Comparison of ENCODE assay signal across 8 cellular contexts in the genomic region with DNA sequence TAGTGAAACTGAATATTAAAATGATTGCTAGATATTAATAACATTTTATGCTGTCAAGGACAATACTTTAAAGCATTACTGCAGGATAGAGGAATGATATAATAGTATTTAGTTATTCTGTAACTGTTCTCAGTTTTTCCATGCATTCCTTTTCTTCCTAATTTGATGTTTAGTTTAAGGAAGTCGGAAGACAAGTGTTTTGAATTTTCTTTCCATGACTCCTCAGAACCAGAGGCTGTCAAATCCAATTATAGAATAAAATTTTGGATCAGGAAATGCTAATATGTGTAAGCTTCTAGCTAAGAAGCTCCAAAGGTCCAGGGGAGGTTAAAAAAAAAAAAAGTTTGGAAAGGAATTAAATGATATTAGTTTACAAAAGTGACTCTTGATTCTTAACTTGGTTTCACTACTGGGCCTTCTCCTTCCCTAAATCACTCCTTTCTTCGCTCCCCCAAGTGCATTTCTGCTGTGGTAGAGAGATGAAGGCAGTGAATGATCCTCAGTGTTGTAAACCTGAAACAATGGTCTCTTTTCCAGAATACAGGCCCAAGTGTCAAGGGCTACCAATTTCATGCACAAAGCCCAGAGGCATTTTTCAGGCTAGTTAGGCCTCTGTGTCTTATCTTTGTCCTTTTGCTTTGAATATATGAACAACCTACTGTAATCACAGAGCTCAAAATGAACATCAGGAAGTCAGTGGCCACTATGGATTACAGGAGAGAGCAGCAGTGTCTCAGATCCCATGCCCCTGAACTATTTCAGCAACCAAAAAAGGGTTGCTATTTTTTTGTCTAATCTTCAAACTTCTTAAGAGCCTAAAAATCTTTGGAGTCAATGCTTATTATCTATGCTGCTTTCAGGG. TPM values are rescaled to one million over a fixed set of nuclear protein-coding genes. Genes with fewer than 3 reads are reported as not detected.
DNase-seq lines count a peak whose midpoint lies in the region; ATAC-seq and TF ChIP-seq lines count a peak whose summit lies in the region.

No MANE protein-coding gene starts in this region.

- H4K12ac ChIP-seq in trophoblast cell (ENCODE audit: low read depth, low read length) = no peak overlapping the region

- peak; percentile 96 for DNase-seq in COLO829 (ENCODE audit: low spot score)
- peak in 1 of 2 experiments; percentile 30 for DNase-seq in SJSA1 (ENCODE audit: low read depth in 1 of 2, low spot score in 2 of 2)
- no peak for DNase-seq in trophoblast cell
- no peak for DNase-seq in omental fat pad (ENCODE audit: low spot score)
- no peak for DNase-seq in DMS153 treated with DMSO at 0.1 percent for 48 hours (lab: John Stamatoyannopoulos, UW; ENCODE audit: unreplicated experiment)

- H2AFZ ChIP-seq in trophoblast cell (ENCODE audit: insufficient read depth, low read length, poor library complexity) = no peak overlapping the region

- no peak overlapping the region for H3K18ac ChIP-seq in trophoblast cell (ENCODE audit: low read length)

- no peak overlapping the region for H4K91ac ChIP-seq in trophoblast cell (ENCODE audit: low read depth, low read length)

- WGBS in esophagus, 2 donors = 57 to 73% methylated on average over 2 of the region's 2 CpGs
- WGBS in trophoblast cell (ENCODE audit: extremely low coverage, insufficient coverage, insufficient read length) = no CpG with 5 or more reads among the region's 2 CpGs

- no peak for TF ChIP-seq CTCF in omental fat pad (IDR thresholded peaks at IDR 0.05)

- H3K36me3 ChIP-seq in SJSA1 = peaks cover 30% of the 10 kb centered on the region
- H3K36me3 ChIP-seq in esophagus (ENCODE audit: control insufficient read depth in 2 of 2, insufficient read depth in 2 of 2, low read length in 1 of 2) = no peaks in the 10 kb centered on the region
- peaks cover 0 to 2% of the 10 kb centered on the region in 2 experiments for H3K36me3 ChIP-seq in trophoblast cell (ENCODE audit: control insufficient read depth in 1 of 2, insufficient read depth in 2 of 2, low read length in 2 of 2)

- H3K79me2 ChIP-seq in trophoblast cell (ENCODE audit: control insufficient read depth, insufficient read depth, low read length, poor library complexity) = peaks cover 4% of the 10 kb centered on the region

- H2AK5ac ChIP-seq in trophoblast cell (ENCODE audit: low read length) = no peak overlapping the region

- no peak overlapping the region for H3K23ac ChIP-seq in trophoblast cell (ENCODE audit: low read length)

- no peak overlapping the region for H3K4ac ChIP-seq in trophoblast cell (ENCODE audit: low read depth, low read length)

- H3K9ac ChIP-seq in trophoblast cell (ENCODE audit: low read length) = no peak overlapping the region

- H3K27ac ChIP-seq in SJSA1 (peak overlapping the region; percentile 29; the same call in 1 of the 2 replicates), esophagus (ENCODE audit: low read depth in 2 of 2, low read length in 1 of 2) (peak overlapping the region; percentile 11 to 55), trophoblast cell (ENCODE audit: low read depth, low read length) (peak overlapping the region; percentile 71)

- H3K4me1 ChIP-seq in SJSA1 (replicated peaks) = peaks cover 59% of the 10 kb centered on the region
- peaks cover 0 to 2% of the 10 kb centered on the region in 2 donors for H3K4me1 ChIP-seq in esophagus (ENCODE audit: control insufficient read depth in 2 of 2, insufficient read depth in 2 of 2, low read length in 1 of 2)
- H3K4me1 ChIP-seq in trophoblast cell (ENCODE audit: control insufficient read depth in 1 of 2, insufficient read depth in 2 of 2, low read length in 2 of 2) = peaks cover 0 to 5% of the 10 kb centered on the region in 2 experiments

- no peak overlapping the region for H3K4me2 ChIP-seq in trophoblast cell (ENCODE audit: low read length)

- H2BK12ac ChIP-seq in trophoblast cell (ENCODE audit: low read length) = no peak overlapping the region

- ATAC-seq in omental fat pad (ENCODE audit: low FRiP score) (no peak), GM18867 (IDR thresholded peaks at IDR 0.05; ENCODE audit: unreplicated experiment) (no peak), GM21526 (IDR thresholded peaks at IDR 0.05; ENCODE audit: low FRiP score, unreplicated experiment) (no peak)

- H3K4me3 ChIP-seq in SJSA1 (no peak overlapping the region), esophagus (ENCODE audit: low read depth in 1 of 2, low read length in 2 of 2) (no peak overlapping the region), trophoblast cell (ENCODE audit: low read depth, low read length) (no peak overlapping the region)

- no peaks in the 10 kb centered on the region for H3K9me3 ChIP-seq in SJSA1 (replicated peaks)
- no peaks in the 10 kb centered on the region for H3K9me3 ChIP-seq in esophagus (ENCODE audit: control insufficient read depth in 2 of 2, insufficient read depth in 1 of 2, low read depth in 1 of 2, low read length in 1 of 2)
- no peaks in the 10 kb centered on the region for H3K9me3 ChIP-seq in trophoblast cell (ENCODE audit: insufficient read depth, low read depth, low read length)

- H2BK5ac ChIP-seq in trophoblast cell (ENCODE audit: low read depth, low read length, poor library complexity) = no peak overlapping the region

- H3K14ac ChIP-seq in trophoblast cell (ENCODE audit: low read length) = no peak overlapping the region

- no peaks in the 10 kb centered on the region for H3K79me1 ChIP-seq in trophoblast cell (ENCODE audit: low read length)

- H2BK120ac ChIP-seq in trophoblast cell (ENCODE audit: insufficient read depth, low read length, poor library complexity) = no peak overlapping the region

- no peak overlapping the region for H4K8ac ChIP-seq in trophoblast cell (ENCODE audit: low read depth, low read length)

- H3K27me3 ChIP-seq in SJSA1 (replicated peaks) (no peaks in the 10 kb centered on the region), esophagus (ENCODE audit: control insufficient read depth in 1 of 2, insufficient read depth in 2 of 2, low read length in 2 of 2) (no peaks in the 10 kb centered on the region), trophoblast cell (ENCODE audit: insufficient read depth, low read length) (no peaks in the 10 kb centered on the region)

RNA-seq across cellular contexts. Expression of gene ADSS2, which starts 6.2 kb away (rescaled TPM):
- 71.4 and 98.1 TPM in 2 replicates for total RNA-seq in SJSA1 (2014; rRNA removed; shearing (Covaris generic))
- polyA plus RNA-seq in esophagus = 10 to 100 TPM; 14.8 to 24.0 TPM
- 26.4 TPM in 2 replicates for polyA plus RNA-seq in trophoblast cell (2013)
- 10 to 100 TPM; 21.3 to 41.4 (median 32.4) TPM for total RNA-seq in omental fat pad

RNA-seq across cellular contexts. Expression of gene CATSPERE, which starts 15.5 kb away (rescaled TPM):
- total RNA-seq in SJSA1 (2014; rRNA removed; shearing (Covaris generic)) = 0.05 TPM in 1 of 2 replicates, not detected in the other
- polyA plus RNA-seq in esophagus = under 1 TPM; 0.14 to 0.39 TPM
- 0.12 and 0.24 TPM in 2 replicates for polyA plus RNA-seq in trophoblast cell (2013)
- total RNA-seq in omental fat pad = 1 to 10 TPM in 2 of 4 donors, under 1 TPM in 2; 0.24 to 1.4 (median 1.0) TPM
